8 cellular contexts compared by ENCODE assay signal in genomic region chr7:151745090-151745638, GRCh38.
A peak's percentile ranks its signal among the peaks of the same experiment; 100 is the strongest.
DNase-seq lines count a peak whose midpoint lies in the region; ATAC-seq and TF ChIP-seq lines count a peak whose summit lies in the region.

No MANE protein-coding gene starts in this region.

- H3K27me3 Mint-ChIP-seq in naive thymus-derived CD8-positive, alpha-beta T cell: no peaks in the 10 kb centered on the region

- POLR2A ChIA-PET in naive thymus-derived CD8-positive, alpha-beta T cell (lab: Charles Lee): no interaction called here

- peaks cover 0 to 10% (median 6%) of the 10 kb centered on the region in 3 donors for H3K36me3 Mint-ChIP-seq in naive thymus-derived CD8-positive, alpha-beta T cell

- no peak overlapping the region for H3K4me3 ChIP-seq in cardiac fibroblast (replicated peaks in 1 of 2; ENCODE audit: low read depth in 2 of 2, low read length in 2 of 2)

- TF ChIP-seq CTCF in cardiac fibroblast (IDR thresholded peaks at IDR 0.05; ENCODE audit: low read depth, low read length) (peak; percentile 50), GM10266 (IDR thresholded peaks at IDR 0.05; ENCODE audit: control insufficient read depth, insufficient read depth, low read depth, missing control alignments) (no peak)

- H3K4me3 Mint-ChIP-seq in naive thymus-derived CD8-positive, alpha-beta T cell: peak overlapping the region in 1 of 10 donors; percentile 42

- H3K27ac Mint-ChIP-seq in naive thymus-derived CD8-positive, alpha-beta T cell: peak overlapping the region in 2 of 10 donors; percentile 27 to 29

- H3K9me3 Mint-ChIP-seq in naive thymus-derived CD8-positive, alpha-beta T cell: no peaks in the 10 kb centered on the region

- DNase-seq in Daoy (ENCODE audit: low read depth) (peak; percentile 91), LoVo (ENCODE audit: low spot score) (peak; percentile 94), cardiac fibroblast (ENCODE audit: low read depth in 2 of 2) (peak; percentile 80 to 81), myocyte (ENCODE audit: low read depth) (peak; percentile 89), GM10266 (ENCODE audit: extremely low spot score) (no peak)
- DNase-seq in naive thymus-derived CD8-positive, alpha-beta T cell: no peak
- no peak for DNase-seq in activated naive CD4-positive, alpha-beta T cell (lab: John Stamatoyannopoulos, UW)

- H3K4me1 Mint-ChIP-seq in naive thymus-derived CD8-positive, alpha-beta T cell: peaks cover 17 to 37% (median 27%) of the 10 kb centered on the region in 4 donors

- ATAC-seq in naive thymus-derived CD8-positive, alpha-beta T cell: no peak
- ATAC-seq in GM18909 (IDR thresholded peaks at IDR 0.05; ENCODE audit: poor library complexity, unreplicated experiment): no peak

Comparison
In these comparisons a context has a peak if more than half of its experiments do, and no peak if none do; other contexts are left out.
1. DNase-seq: peak in Daoy (single experiment), LoVo (single experiment), cardiac fibroblast (2 of 2) and myocyte (single experiment); none in naive thymus-derived CD8-positive, alpha-beta T cell (0 of 10), GM10266 (single experiment) and activated naive CD4-positive, alpha-beta T cell (0 of 4).